Comparison of ENCODE assay signal across 19 cellular contexts in genomic region chr3:187274977-187275338, GRCh38. TPM values are rescaled to one million over a fixed set of nuclear protein-coding genes. Genes with fewer than 3 reads are reported as not detected.
A peak's percentile ranks its signal among the peaks of the same experiment; 100 is the strongest.
DNase-seq lines count a peak whose midpoint lies in the region; ATAC-seq and TF ChIP-seq lines count a peak whose summit lies in the region.
"Had no signal": no experiment of that assay in that cellular context is flagged by ENCODE, and none has a peak within 500 bp of the region (broad histone marks: within the 10 kb centered on the region; RNA-seq: fewer than 3 reads in every experiment).

No MANE protein-coding gene starts in this region.

- peaks cover 2% of the 10 kb centered on the region for H3K9me3 Mint-ChIP-seq in glutamatergic neuron (ENCODE audit: unreplicated experiment)
- H3K9me3 Mint-ChIP-seq in nephron progenitor cell = peaks cover 13% of the 10 kb centered on the region
- H3K9me3 Mint-ChIP-seq in Calu3 (ENCODE audit: low read depth, unreplicated experiment) = peaks cover 9% of the 10 kb centered on the region
- H3K9me3 Mint-ChIP-seq: immature natural killer cell had no signal

- H3K27ac Mint-ChIP-seq in glutamatergic neuron (ENCODE audit: unreplicated experiment) (no peak overlapping the region), nephron progenitor cell (no peak overlapping the region), Calu3 (ENCODE audit: unreplicated experiment) (no peak overlapping the region)
- H3K27ac Mint-ChIP-seq: activated B cell treated with CpG ODN at 0.5 μM for 24 hours; activated CD8-positive, alpha-beta memory T cell treated with anti-CD3 and anti-CD28 coated beads, Interleukin-2, amount 10 ng/mL, durations not matched to agents 7 days and 5 days; immature natural killer cell; stimulated activated naive B cell treated with anti-CD40 and anti-IgM and Interleukin-4, amounts not matched to agents 10 μg/mL and 1 μg/mL and 100 μg/mL, for 72 hours had no signal

- ATAC-seq in RWPE2 (ENCODE audit: low read depth) = peak; percentile 29; the same call in 1 of the 3 replicates
- no peak for ATAC-seq in gastroesophageal sphincter
- ATAC-seq: activated CD8-positive, alpha-beta memory T cell treated with anti-CD3 and anti-CD28 coated beads, Interleukin-2, amount 10 ng/mL, durations not matched to agents 7 days and 5 days; stimulated activated naive B cell treated with anti-CD40 and anti-IgM and Interleukin-4, amounts not matched to agents 10 μg/mL and 1 μg/mL and 100 μg/mL, for 72 hours had no signal

- intact Hi-C loops in Calu3 (cut with micrococcal nuclease; ENCODE audit: unreplicated experiment) = no loop called here

- H3K27me3 Mint-ChIP-seq in glutamatergic neuron (ENCODE audit: unreplicated experiment) = peaks cover 2% of the 10 kb centered on the region
- H3K27me3 Mint-ChIP-seq in nephron progenitor cell (ENCODE audit: low read depth, poor library complexity) = no peaks in the 10 kb centered on the region
- H3K27me3 Mint-ChIP-seq in Calu3 (ENCODE audit: unreplicated experiment) = peaks cover 21% of the 10 kb centered on the region

- 46 to 86% methylated on average over 1 to 5 of the region's 5 CpGs for WGBS in gastroesophageal sphincter (ENCODE audit: low coverage in 1 of 2), 2 donors

- H3K36me3 Mint-ChIP-seq in glutamatergic neuron (ENCODE audit: unreplicated experiment) = peaks cover 7% of the 10 kb centered on the region
- H3K36me3 Mint-ChIP-seq in nephron progenitor cell (ENCODE audit: low read depth) = peaks cover 8% of the 10 kb centered on the region
- H3K36me3 Mint-ChIP-seq in Calu3 (ENCODE audit: insufficient read depth, unreplicated experiment) = no peaks in the 10 kb centered on the region
- H3K36me3 Mint-ChIP-seq: activated CD8-positive, alpha-beta memory T cell treated with anti-CD3 and anti-CD28 coated beads, Interleukin-2, amount 10 ng/mL, durations not matched to agents 7 days and 5 days; immature natural killer cell; stimulated activated naive B cell treated with anti-CD40 and anti-IgM and Interleukin-4, amounts not matched to agents 10 μg/mL and 1 μg/mL and 100 μg/mL, for 72 hours had no signal

- peaks cover 9% of the 10 kb centered on the region for H3K4me1 Mint-ChIP-seq in glutamatergic neuron (ENCODE audit: low read depth, unreplicated experiment)
- peaks cover 28% of the 10 kb centered on the region for H3K4me1 Mint-ChIP-seq in nephron progenitor cell
- no peaks in the 10 kb centered on the region for H3K4me1 Mint-ChIP-seq in Calu3 (ENCODE audit: low read depth, unreplicated experiment)
- H3K4me1 Mint-ChIP-seq: activated B cell treated with CpG ODN at 0.5 μM for 24 hours; activated CD8-positive, alpha-beta memory T cell treated with anti-CD3 and anti-CD28 coated beads, Interleukin-2, amount 10 ng/mL, durations not matched to agents 7 days and 5 days; immature natural killer cell; stimulated activated naive B cell treated with anti-CD40 and anti-IgM and Interleukin-4, amounts not matched to agents 10 μg/mL and 1 μg/mL and 100 μg/mL, for 72 hours had no signal

- H3K27me3 ChIP-seq in H7 (ENCODE audit: control insufficient read depth, insufficient read depth, low read length) (no peaks in the 10 kb centered on the region; the same call in 1 of the 2 replicates), RWPE2 (ENCODE audit: insufficient read depth, poor library complexity, severe bottlenecking) (no peaks in the 10 kb centered on the region), gastroesophageal sphincter (no peaks in the 10 kb centered on the region)

- H3K9me3 ChIP-seq in RWPE2 (ENCODE audit: severe bottlenecking) (no peaks in the 10 kb centered on the region), gastroesophageal sphincter (peaks cover 0 to 6% (median 0%) of the 10 kb centered on the region in 3 donors)

- DNase-seq in H7 (peak; percentile 85), RWPE2 (ENCODE audit: low spot score) (no peak), glutamatergic neuron (peak; percentile 26), nephron progenitor cell (peak; percentile 8), GM20000 (ENCODE audit: low spot score) (no peak), NCI-H1930 (lab: John Stamatoyannopoulos, UW) (no peak), Calu3 (no peak)
- DNase-seq: activated B cell treated with CpG ODN at 0.5 μM for 24 hours; activated CD8-positive, alpha-beta memory T cell treated with anti-CD3 and anti-CD28 coated beads, Interleukin-2, amount 10 ng/mL, durations not matched to agents 7 days and 5 days; dorsolateral prefrontal cortex; immature natural killer cell; KG1; NCI-H446 treated with DMSO at 0.1 percent for 48 hours; occipital lobe; RPMI8226; small intestine; stimulated activated naive B cell treated with anti-CD40 and anti-IgM and Interleukin-4, amounts not matched to agents 10 μg/mL and 1 μg/mL and 100 μg/mL, for 72 hours; T-helper 1 cell had no signal

- CTCF ChIA-PET in Calu3 (lab: Charles Lee) = interaction anchor here (1.6 kb wide), 1 partner anchor 54 kb away, joined by 3 read pairs; no protein-coding TSS in a partner anchor

- no TSS peak for BruUV-seq in Calu3 (replicated peaks; lab: Mats Ljungman, UMichigan)

- H3K4me1 ChIP-seq in RWPE2 (ENCODE audit: insufficient read depth, poor library complexity, severe bottlenecking) = no peaks in the 10 kb centered on the region
- peaks cover 0 to 11% (median 0%) of the 10 kb centered on the region in 3 donors for H3K4me1 ChIP-seq in gastroesophageal sphincter

- H3K36me3 ChIP-seq in H7 (replicated peaks; ENCODE audit: control insufficient read depth, insufficient read depth, low read length) (no peaks in the 10 kb centered on the region), RWPE2 (ENCODE audit: low read depth) (no peaks in the 10 kb centered on the region), gastroesophageal sphincter (no peaks in the 10 kb centered on the region)

- H3K4me3 ChIP-seq in H7 (ENCODE audit: insufficient read depth, low read depth, low read length) (no peak overlapping the region), RWPE2 (ENCODE audit: severe bottlenecking) (no peak overlapping the region), gastroesophageal sphincter (no peak overlapping the region)
- H3K4me3 ChIP-seq: dorsolateral prefrontal cortex had no signal

- no peak for TF ChIP-seq POLR2A in gastroesophageal sphincter (IDR thresholded peaks at IDR 0.05)

- H3K4me3 Mint-ChIP-seq in glutamatergic neuron (ENCODE audit: unreplicated experiment) (no peak overlapping the region), nephron progenitor cell (no peak overlapping the region), Calu3 (ENCODE audit: low read depth, unreplicated experiment) (no peak overlapping the region)
- H3K4me3 Mint-ChIP-seq: activated B cell treated with CpG ODN at 0.5 μM for 24 hours; activated CD8-positive, alpha-beta memory T cell treated with anti-CD3 and anti-CD28 coated beads, Interleukin-2, amount 10 ng/mL, durations not matched to agents 7 days and 5 days; immature natural killer cell; stimulated activated naive B cell treated with anti-CD40 and anti-IgM and Interleukin-4, amounts not matched to agents 10 μg/mL and 1 μg/mL and 100 μg/mL, for 72 hours had no signal

- no peak for TF ChIP-seq EP300 in gastroesophageal sphincter (IDR thresholded peaks at IDR 0.05)

- no peak overlapping the region for H3K27ac ChIP-seq in RWPE2 (ENCODE audit: poor library complexity, severe bottlenecking)
- no peak overlapping the region for H3K27ac ChIP-seq in gastroesophageal sphincter

- TF ChIP-seq CTCF in RWPE2 (IDR thresholded peaks at IDR 0.05; ENCODE audit: poor library complexity, severe bottlenecking) = no peak
- TF ChIP-seq CTCF in glutamatergic neuron (IDR thresholded peaks at IDR 0.05; ENCODE audit: partially characterized antibody, unreplicated experiment) = no peak
- TF ChIP-seq CTCF in nephron progenitor cell (IDR thresholded peaks at IDR 0.05) = no peak
- TF ChIP-seq CTCF in gastroesophageal sphincter (IDR thresholded peaks at IDR 0.05) = no peak
- TF ChIP-seq CTCF in GM20000 (IDR thresholded peaks at IDR 0.05; ENCODE audit: extremely low read depth, missing control alignments) = no peak
- TF ChIP-seq CTCF in Calu3 (IDR thresholded peaks at IDR 0.05; ENCODE audit: unreplicated experiment) = no peak

RNA-seq across cellular contexts. Expression of gene MASP1, which starts 16.6 kb away (rescaled TPM):
- 1.2 and 4.1 TPM in 2 replicates for total RNA-seq in H7 (2014; rRNA removed; shearing (Covaris generic))
- total RNA-seq in glutamatergic neuron (ENCODE audit: unreplicated experiment) (1.7 TPM), gastroesophageal sphincter (10 to 100 TPM in 1 of 4 donors, 1 to 10 TPM in 2, not detected in 1; 2.3 to 26.1 (median 5.2) TPM), Calu3 (2022) (0.17 and 0.59 TPM in 2 replicates)
- total RNA-seq: activated B cell treated with CpG ODN at 0.5 μM for 24 hours; activated CD8-positive, alpha-beta memory T cell treated with anti-CD3 and anti-CD28 coated beads, Interleukin-2, amount 10 ng/mL, durations not matched to agents 7 days and 5 days had no signal

Comparison
In these comparisons a context has a peak if more than half of its experiments do, and no peak if none do; other contexts are left out.
1. DNase-seq: peak in H7 (single experiment), glutamatergic neuron (single experiment) and nephron progenitor cell (single experiment); none in RWPE2 (single experiment), GM20000 (single experiment), NCI-H1930 (0 of 2) and Calu3 (single experiment).